8 cellular contexts compared by ENCODE assay signal in the genomic region with DNA sequence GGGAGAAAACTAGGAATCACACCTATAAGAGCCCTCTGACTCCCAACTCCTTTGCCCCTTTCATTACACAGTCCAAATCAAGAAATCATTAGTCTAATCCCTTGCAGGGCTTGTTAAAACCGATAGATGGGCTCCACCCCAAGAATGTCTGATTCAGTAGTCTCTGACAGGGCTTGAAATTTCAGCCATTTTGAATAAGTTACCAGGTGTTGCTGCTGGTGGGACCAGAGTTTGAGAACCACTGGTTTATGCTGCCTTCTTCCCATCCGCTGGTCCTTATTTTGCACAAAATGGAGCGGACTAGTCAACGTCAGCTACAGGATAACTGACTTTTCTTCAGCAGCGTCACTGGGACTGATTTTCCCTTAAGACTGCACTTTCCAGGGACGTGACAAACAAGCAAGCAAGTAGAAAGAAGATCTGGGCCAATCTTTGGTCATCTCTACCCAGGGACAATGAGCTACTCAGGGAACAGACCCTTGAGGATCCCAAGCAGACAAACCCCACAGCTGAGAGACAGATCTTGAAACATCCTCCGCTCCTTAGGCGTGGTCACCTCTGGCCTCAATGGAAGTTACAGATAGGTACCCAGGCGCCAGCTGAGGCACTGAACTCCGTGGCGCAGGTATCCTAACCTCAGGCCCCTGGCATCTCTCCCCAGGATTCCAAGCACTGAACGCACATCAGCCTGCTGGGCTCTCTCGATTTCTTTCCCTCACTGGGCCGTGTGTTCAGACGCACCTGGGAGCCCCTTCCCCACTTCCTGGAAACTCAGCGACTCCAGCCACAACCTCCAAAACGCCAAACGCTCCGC. TPM values are rescaled to one million over a fixed set of nuclear protein-coding genes. Genes with fewer than 3 reads are reported as not detected.
A peak's percentile ranks its signal among the peaks of the same experiment; 100 is the strongest.
DNase-seq lines count a peak whose midpoint lies in the region; ATAC-seq and TF ChIP-seq lines count a peak whose summit lies in the region.

No MANE protein-coding gene starts in this region.

- peak overlapping the region; percentile 99 for H3K27ac ChIP-seq in BLaER1

- H3K27ac Mint-ChIP-seq in nephron: peak overlapping the region; percentile 100

- no peaks in the 10 kb centered on the region for H3K9me3 Mint-ChIP-seq in nephron

- no peaks in the 10 kb centered on the region for H3K9me3 ChIP-seq in BLaER1

- ATAC-seq in HG03159 (IDR thresholded peaks at IDR 0.05; ENCODE audit: unreplicated experiment) (no peak), HG02798 (IDR thresholded peaks at IDR 0.05; ENCODE audit: poor library complexity, unreplicated experiment) (no peak), HG02759 (IDR thresholded peaks at IDR 0.05; ENCODE audit: unreplicated experiment) (no peak)

- H3K4me2 ChIP-seq in BLaER1: peak overlapping the region; percentile 96

- no peak for TF ChIP-seq CTCF in nephron (IDR thresholded peaks at IDR 0.05; ENCODE audit: unreplicated experiment in 3 of 3)

- DNase-seq in M059J (ENCODE audit: low read depth) (peak; percentile 11), ecto neural progenitor cell (ENCODE audit: low spot score) (peak; percentile 58), ACHN (no peak)

- peak overlapping the region; percentile 91 for H3K4me3 ChIP-seq in BLaER1

- no peaks in the 10 kb centered on the region for H3K36me3 Mint-ChIP-seq in nephron (ENCODE audit: low read depth)

- H3K27me3 ChIP-seq in BLaER1: no peaks in the 10 kb centered on the region

- H3K4me1 Mint-ChIP-seq in nephron: peaks cover 32% of the 10 kb centered on the region

- peaks cover 54% of the 10 kb centered on the region for H4K20me1 ChIP-seq in BLaER1

- H3K9ac ChIP-seq in BLaER1: peak overlapping the region; percentile 99

- in situ Hi-C loops in ACHN (cut with HindIII; ENCODE audit: low pct_ligation_motif_present, low pct_unique_long_range_greater_than_20kb, low sequenced_read_pairs): no loop called here

- no peaks in the 10 kb centered on the region for H3K27me3 Mint-ChIP-seq in nephron (ENCODE audit: low read depth)

- H3K4me1 ChIP-seq in BLaER1: peaks cover 40% of the 10 kb centered on the region

- peaks cover 10% of the 10 kb centered on the region for H3K36me3 ChIP-seq in BLaER1

- peak overlapping the region; percentile 94 to 96 (median 96) for H3K4me3 Mint-ChIP-seq in nephron

RNA-seq across cellular contexts. Expression of a gene that starts 0.9 kb away (rescaled TPM):
- 31.8 and 37.9 TPM in 2 replicates for total RNA-seq in M059J (2014; rRNA removed; shearing (Covaris generic))

RNA-seq across cellular contexts. Expression of a gene that starts 1.2 kb away (rescaled TPM):
- 22.0 and 28.5 TPM in 2 replicates for total RNA-seq in M059J (2014; rRNA removed; shearing (Covaris generic))
